Comparison of ENCODE assay signal across 20 cellular contexts in genomic region chr13:71695662-71696061, GRCh38.
"Had no signal": no experiment of that assay in that cellular context is flagged by ENCODE, and none has a peak within 500 bp of the region (broad histone marks: within the 10 kb centered on the region; RNA-seq: fewer than 3 reads in every experiment).

No MANE protein-coding gene starts in this region.

- H3K9me3 ChIP-seq: MG63, SJSA1 had no signal

- H3K4me3 ChIP-seq: MG63, SJSA1, SK-N-MC had no signal

- H3K4me1 ChIP-seq: SJSA1 had no signal

- H3K27me3 ChIP-seq: MG63, SJSA1 had no signal

- H3K36me3 ChIP-seq: MG63, SJSA1 had no signal

- DNase-seq: KBM-7, MG63, NCI-H1092, NCI-H1105 treated with DMSO at 0.1 percent for 48 hours, NCI-H1417 treated with DMSO at 0.1 percent for 48 hours, NCI-H1694, NCI-H187 treated with DMSO at 0.1 percent for 48 hours, NCI-H2029 treated with DMSO at 0.1 percent for 48 hours, NCI-H2171 treated with DMSO at 0.1 percent for 48 hours, NCI-H345, NCI-H446 treated with DMSO at 0.1 percent for 48 hours, NCI-H510A treated with DMSO at 0.1 percent for 48 hours, NCI-H526, NCI-H82, Right ventricle myocardium superior, RPMI8226, SIG-M5 had no signal

- H3K27ac ChIP-seq: SJSA1, SK-N-MC had no signal

- ATAC-seq: HepG2 had no signal
